8 cellular contexts compared by ENCODE assay signal in genomic region chr9:96417610-96418073, GRCh38. TPM values are rescaled to one million over a fixed set of nuclear protein-coding genes. Genes with fewer than 3 reads are reported as not detected.
DNase-seq lines count a peak whose midpoint lies in the region; ATAC-seq, FAIRE-seq and TF ChIP-seq lines count a peak whose summit lies in the region.

No MANE protein-coding gene starts in this region.

- H3K27me3 Mint-ChIP-seq in WTC11 (ENCODE audit: low read depth): no peaks in the 10 kb centered on the region; the same call in 1 of the 2 replicates

- TF ChIP-seq CTCF in A549 (IDR thresholded peaks at IDR 0.05): no peak
- TF ChIP-seq CTCF in WTC11 (IDR thresholded peaks at IDR 0.05): no peak

- TF ChIP-seq POLR2A in A549 (IDR thresholded peaks at IDR 0.05; ENCODE audit: low read length): no peak
- no peak for TF ChIP-seq POLR2A in GM12892 (IDR thresholded peaks at IDR 0.05; ENCODE audit: low read depth, low read length)

- no peaks in the 10 kb centered on the region for H3K36me3 ChIP-seq in esophagus (ENCODE audit: control insufficient read depth in 2 of 2, insufficient read depth in 2 of 2, low read length in 1 of 2)
- no peaks in the 10 kb centered on the region for H3K36me3 ChIP-seq in neuron (ENCODE audit: insufficient read depth, low read length)

- no peaks in the 10 kb centered on the region for H3K27me3 ChIP-seq in esophagus (ENCODE audit: control insufficient read depth in 1 of 2, insufficient read depth in 2 of 2, low read length in 2 of 2)
- H3K27me3 ChIP-seq in neuron (ENCODE audit: insufficient read depth, low read length): no peaks in the 10 kb centered on the region

- FAIRE-seq in A549 (lab: Jason Lieb, UNC) (no peak), GM12892 (lab: Jason Lieb, UNC) (no peak)

- H2AFZ ChIP-seq in neuron (ENCODE audit: low read depth, low read length): no peak overlapping the region

- WGBS in A549 (ENCODE audit: missing lambda C conversion rate): 1% methylated on average over 15 of the region's 65 CpGs
- WGBS in esophagus, 2 donors: 0% methylated on average over 28 to 65 of the region's 65 CpGs

- peak overlapping the region; percentile 95 to 99 for H3K27ac ChIP-seq in A549
- peak overlapping the region; percentile 95 to 99 for H3K27ac ChIP-seq in esophagus (ENCODE audit: low read depth in 2 of 2, low read length in 1 of 2)

- TF ChIP-seq EP300 in A549 (IDR thresholded peaks at IDR 0.05): no peak

- peaks cover 30% of the 10 kb centered on the region for H3K4me1 ChIP-seq in A549
- H3K4me1 ChIP-seq in esophagus (ENCODE audit: control insufficient read depth in 2 of 2, insufficient read depth in 2 of 2, low read length in 1 of 2): no peaks in the 10 kb centered on the region
- peaks cover 34% of the 10 kb centered on the region for H3K4me1 ChIP-seq in neuron (ENCODE audit: insufficient read depth, low read length)

- H3K4me2 ChIP-seq in A549: peak overlapping the region; percentile 78

- ATAC-seq in A549 (0 out of 6 replicates have a peak, but pooled peaks of 1 of the 2 experiments have one; percentile 0), WTC11 (no peak)

- H3K4me3 ChIP-seq in A549: peak overlapping the region; percentile 90
- peak overlapping the region; percentile 66 to 73 for H3K4me3 ChIP-seq in esophagus (ENCODE audit: low read depth in 1 of 2, low read length in 2 of 2)
- H3K4me3 ChIP-seq in neuron (ENCODE audit: low read length): peak overlapping the region; percentile 68

- H3K9me3 Mint-ChIP-seq in WTC11: no peaks in the 10 kb centered on the region

- no peaks in the 10 kb centered on the region for H3K9me3 ChIP-seq in A549
- no peaks in the 10 kb centered on the region for H3K9me3 ChIP-seq in esophagus (ENCODE audit: control insufficient read depth in 2 of 2, insufficient read depth in 1 of 2, low read depth in 1 of 2, low read length in 1 of 2)
- no peaks in the 10 kb centered on the region for H3K9me3 ChIP-seq in neuron (ENCODE audit: low read length)

- DNase-seq in A549 (ENCODE audit: low read depth in 1 of 2, low spot score in 1 of 2): no peak
- peak; percentile 7 for DNase-seq in HCEC 1CT
- no peak for DNase-seq in WTC11 (ENCODE audit: low spot score)
- DNase-seq in NCI-H2196 (lab: John Stamatoyannopoulos, UW; ENCODE audit: unreplicated experiment): no peak
- DNase-seq in GM12892 (ENCODE audit: insufficient read length): no peak
- no peak for DNase-seq in NCI-H1436 (lab: John Stamatoyannopoulos, UW)

- TF ChIP-seq RAD21 in A549 (conservative IDR thresholded peaks at IDR 0.05 in 1 of 2, IDR thresholded peaks at IDR 0.05 in 1 of 2): no peak

- peaks cover 6% of the 10 kb centered on the region for H3K36me3 Mint-ChIP-seq in WTC11

- POLR2A ChIA-PET in A549 (lab: Yijun Ruan, JAX) (no interaction called here), WTC11 (lab: Charles Lee) (no interaction called here)

- no peak overlapping the region for H3K27ac Mint-ChIP-seq in WTC11

- H3K4me1 Mint-ChIP-seq in WTC11: peaks cover 43% of the 10 kb centered on the region

- H3K4me3 Mint-ChIP-seq in WTC11: peak overlapping the region; percentile 80

- CTCF ChIA-PET in A549 (lab: Yijun Ruan, JAX) (no interaction called here), WTC11 (lab: Charles Lee) (no interaction called here)

TF ChIP-seq in A549, 52 proteins besides CTCF, POLR2A, EP300 and RAD21:
- TF ChIP-seq JUN (IDR thresholded peaks at IDR 0.05) (0 out of 5 replicates have a peak, but pooled peaks of 1 of the 2 experiments have one; percentile 8), MAX (IDR thresholded peaks at IDR 0.05) (0 out of 2 replicates have a peak, but pooled peaks have one; percentile 11), RFX5 (IDR thresholded peaks at IDR 0.05) (no peak)

TF ChIP-seq in WTC11, 78 proteins besides CTCF, POLR2A, EP300 and RAD21:
- no peak for TF ChIP-seq ZNF671 (CRISPR knock-in tag; IDR thresholded peaks at IDR 0.05)
- TF ChIP-seq E2F4 (CRISPR knock-in tag; IDR thresholded peaks at IDR 0.05; ENCODE audit: borderline replicate concordance, low read depth): 0 out of 2 replicates have a peak, but pooled peaks have one; percentile 11
- TF ChIP-seq ZNF532 (CRISPR knock-in tag; IDR thresholded peaks at IDR 0.05; ENCODE audit: borderline replicate concordance): no peak
- no peak for TF ChIP-seq RORB (CRISPR knock-in tag; IDR thresholded peaks at IDR 0.05)
- TF ChIP-seq NFE2L1 (CRISPR knock-in tag; IDR thresholded peaks at IDR 0.05): no peak
- no peak for TF ChIP-seq GABPB1 (CRISPR knock-in tag; IDR thresholded peaks at IDR 0.05)
- no peak for TF ChIP-seq ATF1 (CRISPR knock-in tag; IDR thresholded peaks at IDR 0.05)
- no peak for TF ChIP-seq PREB (CRISPR knock-in tag; IDR thresholded peaks at IDR 0.05; ENCODE audit: borderline replicate concordance)

RNA-seq across cellular contexts. Expression of gene ZNF367, which starts 0.5 kb away (rescaled TPM):
- polyA plus RNA-seq in A549 (2011; rRNA removed): 3.8 and 4.8 TPM in 2 replicates
- 3.3 and 4.2 TPM in 2 replicates for polyA plus RNA-seq in A549 (2012; cell fraction: cytosol; rRNA removed)
- polyA plus RNA-seq in A549 (2012; cell fraction: nucleus; rRNA removed): 5.3 and 5.4 TPM in 2 replicates
- polyA plus RNA-seq in A549 (2017; fragmentation: RNase III; extraction: RNeasy Plus Mini Kit Qiagen cat#74134 plus additional on column Dnase treatment): 8.2 to 8.3 TPM (median 8.3 TPM) in 3 replicates
- polyA minus RNA-seq in A549 (2011; rRNA and poly(A)+ RNA removed): 3.2 and 3.6 TPM in 2 replicates
- total RNA-seq in WTC11 (2021): 6.3 to 7.5 TPM (median 7.4 TPM) in 3 replicates
- polyA plus RNA-seq in esophagus: 1 to 10 TPM; 1.6 to 2.5 TPM
- polyA plus RNA-seq in GM12892 (2012; ENCODE audit: missing spikeins): 8.0 TPM

RNA-seq across cellular contexts. Expression of gene HABP4, which starts 32.3 kb away (rescaled TPM):
- polyA plus RNA-seq in A549 (2011; rRNA removed) (7.3 and 12.4 TPM in 2 replicates), A549 (2017; fragmentation: RNase III; extraction: RNeasy Plus Mini Kit Qiagen cat#74134 plus additional on column Dnase treatment) (11.9 to 12.8 TPM (median 12.0 TPM) in 3 replicates), esophagus (1 to 10 TPM; 3.1 to 3.2 TPM)
- polyA plus RNA-seq in A549 (2012; cell fraction: cytosol; rRNA removed): 7.4 and 7.6 TPM in 2 replicates
- polyA plus RNA-seq in A549 (2012; cell fraction: nucleus; rRNA removed): 3.3 and 5.9 TPM in 2 replicates
- 2.7 and 3.8 TPM in 2 replicates for polyA minus RNA-seq in A549 (2011; rRNA and poly(A)+ RNA removed)
- total RNA-seq in WTC11 (2021): 9.8 to 11.0 TPM (median 10.1 TPM) in 3 replicates
- polyA plus RNA-seq in GM12892 (2012; ENCODE audit: missing spikeins): 3.2 TPM

RNA-seq across cellular contexts. Expression of gene SLC35D2, which starts 34.1 kb away (rescaled TPM):
- 29.8 and 30.9 TPM in 2 replicates for polyA plus RNA-seq in A549 (2011; rRNA removed)
- 10.1 and 12.3 TPM in 2 replicates for polyA plus RNA-seq in A549 (2012; cell fraction: cytosol; rRNA removed)
- polyA plus RNA-seq in A549 (2012; cell fraction: nucleus; rRNA removed): 4.6 and 8.6 TPM in 2 replicates
- polyA plus RNA-seq in A549 (2017; fragmentation: RNase III; extraction: RNeasy Plus Mini Kit Qiagen cat#74134 plus additional on column Dnase treatment): 13.8 to 15.2 TPM (median 13.8 TPM) in 3 replicates
- polyA minus RNA-seq in A549 (2011; rRNA and poly(A)+ RNA removed): 8.6 and 11.0 TPM in 2 replicates
- 14.6 to 18.2 TPM (median 17.3 TPM) in 3 replicates for total RNA-seq in WTC11 (2021)
- 10 to 100 TPM in 1 of 2 donors, 1 to 10 TPM in 1; 8.1 to 10.3 TPM for polyA plus RNA-seq in esophagus
- 8.5 TPM for polyA plus RNA-seq in GM12892 (2012; ENCODE audit: missing spikeins)

Comparison
In these comparisons a context has a peak if more than half of its experiments do, and no peak if none do; other contexts are left out.
1. Of the 8 proteins assayed by ChIP-seq in both WTC11 and A549: peak only in WTC11: none; only in A549: MAX; in both: none; in neither: 6; mixed calls (peak in some experiments, not most) for 1.